ENCODE assay signal across 32 cellular contexts in the genomic region with DNA sequence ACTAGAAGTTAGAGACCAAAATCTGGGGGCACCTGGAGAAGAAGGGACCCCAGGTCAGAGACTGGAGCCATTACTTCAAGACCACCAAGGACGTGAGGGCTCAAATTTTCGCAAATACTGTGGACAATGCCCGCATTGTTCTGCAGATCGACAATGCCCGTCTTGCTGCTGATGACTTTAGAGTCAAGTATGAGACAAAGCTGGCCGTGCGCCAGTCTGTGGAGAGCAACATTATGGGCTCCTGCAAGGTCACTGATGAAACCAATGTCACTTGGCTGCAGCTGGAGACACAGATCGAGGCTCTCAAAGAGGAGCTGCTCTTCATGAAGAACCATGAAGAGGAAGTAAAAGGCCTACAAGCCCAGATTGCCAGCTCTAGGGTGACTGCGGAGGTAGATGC.
"Had no signal": no experiment of that assay in that cellular context is flagged by ENCODE, and none has a peak within 500 bp of the region (broad histone marks: within the 10 kb centered on the region; RNA-seq: fewer than 3 reads in every experiment).

No MANE protein-coding gene starts in this region.

- H3K4me3 ChIP-seq: MG63, SJCRH30, SK-N-MC had no signal

- H3K9me3 ChIP-seq: MG63, SJCRH30 had no signal

- ATAC-seq: activated CD8-positive, alpha-beta memory T cell treated with anti-CD3 and anti-CD28 coated beads, Interleukin-2, amount 10 ng/mL, durations not matched to agents 7 days and 5 days; activated naive CD8-positive, alpha-beta T cell treated with anti-CD3 and anti-CD28 coated beads, Interleukin-2, amount 50 U/mL, for 24 hours; PC-3 had no signal

- DNase-seq: activated CD4-positive, alpha-beta memory T cell treated with anti-CD3 and anti-CD28 coated beads, Interleukin-2, amount 10 ng/mL, durations not matched to agents 7 days and 5 days; activated CD4-positive, alpha-beta T cell treated with anti-CD3 and anti-CD28 coated beads for 1 hour; activated CD4-positive, alpha-beta T cell treated with anti-CD3 and anti-CD28 coated beads for 48 hours; activated CD4-positive, CD25-positive, alpha-beta regulatory T cell; activated CD8-positive, alpha-beta memory T cell treated with anti-CD3 and anti-CD28 coated beads for 24 hours; activated CD8-positive, alpha-beta memory T cell treated with anti-CD3 and anti-CD28 coated beads, Interleukin-2, amount 10 ng/mL, durations not matched to agents 7 days and 5 days; activated CD8-positive, alpha-beta memory T cell treated with anti-CD3 and anti-CD28 coated beads, Interleukin-2, amount 50 U/mL, for 48 hours; activated effector memory CD4-positive, alpha-beta T cell treated with Interleukin-2 at 50 U/mL for 16 hours; activated naive CD4-positive, alpha-beta T cell treated with anti-CD3 and anti-CD28 coated beads, Interleukin-2, amount 10 ng/mL, durations not matched to agents 7 days and 5 days; activated naive CD8-positive, alpha-beta T cell treated with anti-CD3 and anti-CD28 coated beads, Interleukin-2, amount 50 U/mL, for 24 hours; activated T-cell treated with anti-CD3 and anti-CD28 coated beads, Interleukin-2, amount 50 U/mL, for 48 hours; Kasumi-1; KG1; MG63; NCI-H1048; NCI-H1105 treated with DMSO at 0.1 percent for 48 hours; NCI-H1436; NCI-H1694; NCI-H1930; NCI-H2107; NCI-H2171; NCI-H510A; NCI-H526; NCI-H748 treated with DMSO at 0.1 percent for 48 hours; NK-92 treated with Interleukin-12 subunit alpha and Interleukin-12 subunit beta, amount 100 ng/mL, for 24 hours; PC-3; SHP77; SJCRH30; T1000; WERI-Rb-1 had no signal

- H3K27ac ChIP-seq: RWPE1, SJCRH30, SK-N-MC, WERI-Rb-1 had no signal

- H3K4me1 ChIP-seq: SJCRH30 had no signal

- H3K27me3 ChIP-seq: MG63, SJCRH30 had no signal

- H3K36me3 ChIP-seq: MG63 had no signal
